Comparison of ENCODE assay signal across 1 cellular context in the genomic region with DNA sequence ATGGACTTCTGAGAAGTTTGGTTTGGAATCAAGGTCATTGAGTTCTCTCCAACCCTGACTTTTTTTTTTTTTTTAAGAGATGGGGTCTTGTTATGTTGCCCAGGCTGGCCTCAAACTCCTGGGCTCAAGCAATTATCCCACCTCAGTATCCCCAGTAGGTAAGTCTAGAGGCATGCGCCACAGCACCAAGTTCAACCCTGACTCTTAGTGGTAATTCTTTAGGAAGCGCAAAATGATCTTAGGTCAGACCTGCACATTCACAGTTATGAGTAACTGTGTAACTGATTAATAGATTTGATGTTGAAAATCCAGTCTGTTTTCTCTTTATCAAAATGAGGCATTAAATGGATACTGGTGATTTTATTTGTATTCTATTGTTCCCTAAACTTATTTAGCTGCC.
TF ChIP-seq lines count a peak whose summit lies in the region.

No MANE protein-coding gene starts in this region.

TF ChIP-seq in SK-N-SH treated with all-trans-retinoic acid at 6 μM for 48 hours, 23 proteins besides CTCF, POLR2A, EP300 and RAD21 (continued from another document):
- TF ChIP-seq TOX (CRISPR knock-in tag; IDR thresholded peaks at IDR 0.05; ENCODE audit: borderline replicate concordance) (no peak), BACH2 (CRISPR knock-in tag; IDR thresholded peaks at IDR 0.05; ENCODE audit: borderline replicate concordance) (no peak), ZNF565 (CRISPR knock-in tag; conservative IDR thresholded peaks at IDR 0.05; ENCODE audit: low read depth) (no peak)
